In genomic region chr7:27198138-27198841, GRCh38 we compare ENCODE assay signal across 13 cellular contexts. TPM values are rescaled to one million over a fixed set of nuclear protein-coding genes. Genes with fewer than 3 reads are reported as not detected.
DNase-seq lines count a peak whose midpoint lies in the region; ATAC-seq and TF ChIP-seq lines count a peak whose summit lies in the region.
"Had no signal": no experiment of that assay in that cellular context is flagged by ENCODE, and none has a peak within 500 bp of the region (broad histone marks: within the 10 kb centered on the region; RNA-seq: fewer than 3 reads in every experiment).

No MANE protein-coding gene starts in this region.

- intact Hi-C loops in naive thymus-derived CD4-positive, alpha-beta T cell (cut with micrococcal nuclease): loop anchor here (5.0 to 10.0 kb wide), 5 partner anchors 36 to 1757 kb away; partner anchors contain the start of gene TRIL (in 1 of the 2)

- peaks cover 84% of the 10 kb centered on the region for H3K27me3 Mint-ChIP-seq in activated naive CD8-positive, alpha-beta T cell treated with anti-CD3 and anti-CD28 coated beads, Interleukin-2, amount 50 U/mL, for 24 hours
- peaks cover 84 to 88% (median 86%) of the 10 kb centered on the region in 5 donors for H3K27me3 Mint-ChIP-seq in naive thymus-derived CD4-positive, alpha-beta T cell

- H3K27ac ChIP-seq in naive thymus-derived CD4-positive, alpha-beta T cell (ENCODE audit: low read depth, low read length): no peak overlapping the region
- H3K27ac ChIP-seq: KMS-11, neutrophil had no signal

- H3K9me3 Mint-ChIP-seq in activated naive CD8-positive, alpha-beta T cell treated with anti-CD3 and anti-CD28 coated beads, Interleukin-2, amount 50 U/mL, for 24 hours: no peaks in the 10 kb centered on the region
- H3K9me3 Mint-ChIP-seq in naive thymus-derived CD4-positive, alpha-beta T cell: peaks cover 0 to 12% (median 0%) of the 10 kb centered on the region in 11 donors

- peaks cover 37% of the 10 kb centered on the region for H3K4me1 Mint-ChIP-seq in activated naive CD8-positive, alpha-beta T cell treated with anti-CD3 and anti-CD28 coated beads, Interleukin-2, amount 50 U/mL, for 24 hours
- peaks cover 9 to 47% (median 41%) of the 10 kb centered on the region in 7 donors for H3K4me1 Mint-ChIP-seq in naive thymus-derived CD4-positive, alpha-beta T cell

- H3K4me3 Mint-ChIP-seq in activated naive CD8-positive, alpha-beta T cell treated with anti-CD3 and anti-CD28 coated beads, Interleukin-2, amount 50 U/mL, for 24 hours: no peak overlapping the region
- peak overlapping the region in 9 of 10 donors; percentile 14 to 78 (median 68) for H3K4me3 Mint-ChIP-seq in naive thymus-derived CD4-positive, alpha-beta T cell

- no peak for ATAC-seq in activated naive CD8-positive, alpha-beta T cell treated with anti-CD3 and anti-CD28 coated beads, Interleukin-2, amount 50 U/mL, for 24 hours
- no peak for ATAC-seq in naive thymus-derived CD4-positive, alpha-beta T cell

- H3K9me3 ChIP-seq in naive thymus-derived CD4-positive, alpha-beta T cell (ENCODE audit: control insufficient read depth in 2 of 3, low read length in 3 of 3): no peaks in the 10 kb centered on the region
- H3K9me3 ChIP-seq: neutrophil had no signal

- no peaks in the 10 kb centered on the region for H3K27me3 ChIP-seq in BJ (ENCODE audit: control insufficient read depth, insufficient read depth, low read length)
- peaks cover 35 to 69% of the 10 kb centered on the region in 2 donors for H3K27me3 ChIP-seq in naive thymus-derived CD4-positive, alpha-beta T cell (ENCODE audit: control insufficient read depth in 2 of 2, insufficient read depth in 2 of 2, low read length in 2 of 2)

- POLR2A ChIA-PET in BJ (lab: Charles Lee): interaction anchor here (0.6 to 0.7 kb wide), 2 partner anchors 23 to 739 kb away, joined by 3 to 5 read pairs; no protein-coding TSS in a partner anchor
- POLR2A ChIA-PET in naive thymus-derived CD4-positive, alpha-beta T cell (lab: Charles Lee): interaction anchor here (1.3 kb wide), 1 partner anchor 24 kb away, joined by 4 read pairs; the partner anchor contains the start of gene HOXA10

- peak overlapping the region; percentile 25 for H3K27ac Mint-ChIP-seq in activated naive CD8-positive, alpha-beta T cell treated with anti-CD3 and anti-CD28 coated beads, Interleukin-2, amount 50 U/mL, for 24 hours
- peak overlapping the region in 5 of 9 donors; percentile 17 to 71 (median 50) for H3K27ac Mint-ChIP-seq in naive thymus-derived CD4-positive, alpha-beta T cell

- H3K4me3 ChIP-seq in BJ (ENCODE audit: low read depth, low read length): peak overlapping the region; percentile 55
- H3K4me3 ChIP-seq in GM08714 (ENCODE audit: low read length): peak overlapping the region; percentile 15; the same call in 1 of the 2 replicates
- H3K4me3 ChIP-seq in naive thymus-derived CD4-positive, alpha-beta T cell (ENCODE audit: low read length): no peak overlapping the region

- H3K36me3 ChIP-seq in BJ (ENCODE audit: control insufficient read depth, insufficient read depth, low read length): no peaks in the 10 kb centered on the region
- no peaks in the 10 kb centered on the region for H3K36me3 ChIP-seq in naive thymus-derived CD4-positive, alpha-beta T cell (ENCODE audit: control insufficient read depth in 2 of 3, insufficient read depth in 3 of 3, low read length in 3 of 3)
- H3K36me3 ChIP-seq: neutrophil had no signal

- no peak for DNase-seq in BJ (ENCODE audit: low read depth)
- no peak for DNase-seq in activated naive CD8-positive, alpha-beta T cell treated with anti-CD3 and anti-CD28 coated beads, Interleukin-2, amount 50 U/mL, for 24 hours
- no peak for DNase-seq in naive thymus-derived CD4-positive, alpha-beta T cell
- DNase-seq in NCI-H2107 (lab: John Stamatoyannopoulos, UW): no peak
- DNase-seq in NCI-H2029 (lab: John Stamatoyannopoulos, UW): no peak
- DNase-seq in midbrain (lab: John Stamatoyannopoulos, UW): no peak
- no peak for DNase-seq in HuH-7 (ENCODE audit: low spot score)
- DNase-seq: activated CD4-positive, alpha-beta T cell treated with anti-CD3 and anti-CD28 coated beads for 48 hours; glutamatergic neuron had no signal

- CTCF ChIA-PET in BJ (lab: Yijun Ruan, JAX): interaction anchor here (0.6 to 4.1 kb wide), 13 partner anchors 8 to 895 kb away, joined by 3 to 23 read pairs (median 3); partner anchors contain the start of gene HOXA11
- CTCF ChIA-PET in naive thymus-derived CD4-positive, alpha-beta T cell (lab: Charles Lee): interaction anchor here (0.7 to 1.7 kb wide), 5 partner anchors 10 to 823 kb away, joined by 3 to 6 read pairs (median 3); no protein-coding TSS in a partner anchor

- peaks cover 15 to 20% of the 10 kb centered on the region in 2 donors for H3K4me1 ChIP-seq in naive thymus-derived CD4-positive, alpha-beta T cell (ENCODE audit: control insufficient read depth in 2 of 2, insufficient read depth in 2 of 2, low read length in 2 of 2)

- no peak for TF ChIP-seq CTCF in BJ (IDR thresholded peaks at IDR 0.05; ENCODE audit: insufficient read depth, low read depth, low read length)

- no peaks in the 10 kb centered on the region for H3K36me3 Mint-ChIP-seq in activated naive CD8-positive, alpha-beta T cell treated with anti-CD3 and anti-CD28 coated beads, Interleukin-2, amount 50 U/mL, for 24 hours (ENCODE audit: low read depth)
- peaks cover 0 to 5% (median 0%) of the 10 kb centered on the region in 5 donors for H3K36me3 Mint-ChIP-seq in naive thymus-derived CD4-positive, alpha-beta T cell

RNA-seq across cellular contexts. Expression of gene HOXA13, which starts 1.6 kb away (rescaled TPM):
- 4.6 and 9.2 TPM in 2 replicates for polyA plus RNA-seq in BJ (2011; rRNA removed)
- 4.9 and 5.7 TPM in 2 replicates for polyA minus RNA-seq in BJ (2011; rRNA and poly(A)+ RNA removed)
- not detected for total RNA-seq in naive thymus-derived CD4-positive, alpha-beta T cell
- polyA plus RNA-seq in naive thymus-derived CD4-positive, alpha-beta T cell: not detected

RNA-seq across cellular contexts. Expression of gene HOXA11, which starts 13.3 kb away (rescaled TPM):
- 27.7 and 34.0 TPM in 2 replicates for polyA plus RNA-seq in BJ (2011; rRNA removed)
- 8.4 and 15.0 TPM in 2 replicates for polyA minus RNA-seq in BJ (2011; rRNA and poly(A)+ RNA removed)
- not detected for total RNA-seq in naive thymus-derived CD4-positive, alpha-beta T cell
- polyA plus RNA-seq in naive thymus-derived CD4-positive, alpha-beta T cell: not detected
- total RNA-seq: bronchial epithelial cell had no signal

RNA-seq across cellular contexts. Expression of gene HOXA10, which starts 24.2 kb away (rescaled TPM):
- polyA plus RNA-seq in BJ (2011; rRNA removed): 54.7 and 59.6 TPM in 2 replicates
- polyA minus RNA-seq in BJ (2011; rRNA and poly(A)+ RNA removed): 32.3 and 43.4 TPM in 2 replicates
- under 1 TPM in 1 of 5 experiments, not detected in 4; 0.66 TPM for total RNA-seq in naive thymus-derived CD4-positive, alpha-beta T cell
- not detected for polyA plus RNA-seq in naive thymus-derived CD4-positive, alpha-beta T cell
- total RNA-seq: bronchial epithelial cell had no signal

RNA-seq across cellular contexts. Expression of gene HOXA9, which starts 33.0 kb away (rescaled TPM):
- polyA plus RNA-seq in BJ (2011; rRNA removed): 12.6 and 15.0 TPM in 2 replicates
- 1.4 and 3.4 TPM in 2 replicates for polyA minus RNA-seq in BJ (2011; rRNA and poly(A)+ RNA removed)
- 1 to 10 TPM in 1 of 5 experiments, under 1 TPM in 1, not detected in 3; 0.70 to 1.7 TPM for total RNA-seq in naive thymus-derived CD4-positive, alpha-beta T cell
- polyA plus RNA-seq in naive thymus-derived CD4-positive, alpha-beta T cell: not detected
- total RNA-seq: bronchial epithelial cell had no signal

RNA-seq across cellular contexts. Expression of gene HOXA7, which starts 41.8 kb away (rescaled TPM):
- 3.8 and 4.4 TPM in 2 replicates for polyA plus RNA-seq in BJ (2011; rRNA removed)
- polyA minus RNA-seq in BJ (2011; rRNA and poly(A)+ RNA removed): 1.4 and 2.3 TPM in 2 replicates
- not detected for total RNA-seq in naive thymus-derived CD4-positive, alpha-beta T cell
- polyA plus RNA-seq in naive thymus-derived CD4-positive, alpha-beta T cell: not detected
- total RNA-seq: bronchial epithelial cell had no signal

Comparison
In these comparisons a context has a peak if more than half of its experiments do, and no peak if none do; other contexts are left out.
1. RNA of gene HOXA11, which starts 13.3 kb away (polyA plus RNA-seq): 27.7 to 34.0 TPM in BJ; not detected in naive thymus-derived CD4-positive, alpha-beta T cell; every median in the first group is over 10 times any median in the second.
2. RNA of gene HOXA10, which starts 24.2 kb away (polyA plus RNA-seq): 54.7 to 59.6 TPM in BJ; not detected in naive thymus-derived CD4-positive, alpha-beta T cell; every median in the first group is over 10 times any median in the second.